Comparison of ENCODE assay signal across 8 cellular contexts in the genomic region with DNA sequence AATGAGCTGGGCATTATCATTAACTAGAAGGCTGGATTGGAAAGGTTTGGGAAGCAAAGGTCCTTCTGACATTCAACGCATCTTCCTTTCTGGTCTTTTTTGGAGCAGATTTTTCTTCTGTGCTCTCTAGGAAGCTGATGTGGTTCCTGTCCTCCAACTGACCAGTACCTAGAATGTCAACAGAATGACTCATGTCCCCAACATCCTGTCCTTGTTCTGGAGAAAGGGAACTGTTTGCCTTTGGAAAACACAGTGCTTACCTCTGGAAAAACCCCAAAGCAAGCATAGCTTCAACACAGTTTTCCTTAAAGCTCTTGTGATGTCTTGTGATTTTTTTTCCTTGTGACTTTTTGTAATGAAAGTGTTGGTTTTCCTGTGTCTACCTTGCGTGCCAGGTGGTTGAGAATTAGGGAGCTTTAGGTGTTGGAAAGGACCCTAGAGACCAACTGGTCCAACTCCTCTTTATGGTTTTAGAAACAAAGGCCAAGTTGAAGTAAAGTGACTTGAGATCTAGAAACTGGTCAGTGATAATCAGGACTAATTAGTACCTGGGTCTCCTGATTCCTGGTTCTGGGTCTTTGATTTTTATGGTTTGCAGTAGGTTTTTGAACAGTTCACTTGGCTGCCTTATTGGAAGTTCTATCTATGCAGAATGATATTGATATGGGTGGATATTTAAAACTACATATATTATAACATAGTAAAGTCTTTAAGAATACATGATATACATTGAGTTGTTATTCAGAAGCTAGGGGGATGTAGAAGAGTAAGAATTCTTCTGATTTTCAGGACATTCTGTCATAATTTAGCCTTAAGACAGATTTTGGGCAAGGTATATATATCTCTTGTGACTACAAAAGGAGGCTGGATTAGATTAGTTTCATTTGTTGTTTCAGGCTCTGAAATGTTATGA.
DNase-seq lines count a peak whose midpoint lies in the region; ATAC-seq and TF ChIP-seq lines count a peak whose summit lies in the region.

No MANE protein-coding gene starts in this region.

- no TSS peak for BruUV-seq in PC-9 (replicated peaks; lab: Mats Ljungman, UMichigan)

- 72% methylated on average over 2 of the region's 2 CpGs for WGBS in right cardiac atrium

- peaks cover 23% of the 10 kb centered on the region for H3F3A ChIP-seq in PC-9 (ENCODE audit: insufficient read depth, low read depth)

- peaks cover 4% of the 10 kb centered on the region for H3K36me3 Mint-ChIP-seq in type B pancreatic cell

- H3K9me2 ChIP-seq in PC-9 (ENCODE audit: insufficient read depth) = no peaks in the 10 kb centered on the region

- H3K27ac ChIP-seq in PC-9 (peak overlapping the region; percentile 78), right cardiac atrium (ENCODE audit: low read length) (peak overlapping the region; percentile 74)
- H3K27ac ChIP-seq in effector memory CD4-positive, alpha-beta T cell (ENCODE audit: insufficient read depth, low read length, poor library complexity, severe bottlenecking) = no peak overlapping the region

- H3K27me3 Mint-ChIP-seq in type B pancreatic cell = no peaks in the 10 kb centered on the region

- intact Hi-C loops in PC-9 (cut with micrococcal nuclease; ENCODE audit: unreplicated experiment) (loop anchor here (5.0 to 10.0 kb wide), 3 partner anchors 68 to 213 kb away; a partner anchor contains a TSS), right cardiac atrium (cut with DNase I) (no loop called here)

- POLR2A ChIA-PET in PC-9 (lab: Charles Lee; ENCODE audit: unreplicated experiment) = interaction anchor here (0.6 to 0.7 kb wide), 2 partner anchors 16 to 291 kb away, joined by 3 read pairs; no protein-coding TSS in a partner anchor

- no peaks in the 10 kb centered on the region for H3K9me3 Mint-ChIP-seq in type B pancreatic cell

- TF ChIP-seq CTCF in PC-9 (conservative IDR thresholded peaks at IDR 0.05) (no peak), type B pancreatic cell (conservative IDR thresholded peaks at IDR 0.05) (no peak)

- H3K27me3 ChIP-seq in PC-9 (ENCODE audit: insufficient read depth, low read depth) = no peaks in the 10 kb centered on the region
- no peaks in the 10 kb centered on the region for H3K27me3 ChIP-seq in right cardiac atrium (ENCODE audit: control insufficient read depth, insufficient read depth)
- no peaks in the 10 kb centered on the region for H3K27me3 ChIP-seq in effector memory CD4-positive, alpha-beta T cell (replicated peaks; ENCODE audit: control insufficient read depth, insufficient read depth, low read length, poor library complexity, severe bottlenecking)

- H3K79me2 ChIP-seq in PC-9 (ENCODE audit: low read depth) = peaks cover 93% of the 10 kb centered on the region

- H3K4me3 ChIP-seq in PC-9 (no peak overlapping the region), right cardiac atrium (ENCODE audit: low read length) (no peak overlapping the region)
- no peak overlapping the region for H3K4me3 ChIP-seq in effector memory CD4-positive, alpha-beta T cell (ENCODE audit: insufficient read depth, low read depth, low read length, poor library complexity, severe bottlenecking)

- H3K4me1 Mint-ChIP-seq in type B pancreatic cell (ENCODE audit: unreplicated experiment) = peaks cover 63% of the 10 kb centered on the region

- peak; percentile 53 to 89 for ATAC-seq in right cardiac atrium

- H3K4me3 Mint-ChIP-seq in type B pancreatic cell = no peak overlapping the region

- H3K4me2 ChIP-seq in PC-9 = peak overlapping the region; percentile 51

- no peak overlapping the region for H2AFZ ChIP-seq in PC-9

- H3K4me1 ChIP-seq in PC-9 (replicated peaks; ENCODE audit: insufficient read depth) (peaks cover 61% of the 10 kb centered on the region), right cardiac atrium (ENCODE audit: control insufficient read depth, insufficient read depth, low read length) (peaks cover 4% of the 10 kb centered on the region)
- no peaks in the 10 kb centered on the region for H3K4me1 ChIP-seq in effector memory CD4-positive, alpha-beta T cell (ENCODE audit: control insufficient read depth, insufficient read depth, low read length, poor library complexity, severe bottlenecking)

- DNase-seq in NCI-H2029 (lab: John Stamatoyannopoulos, UW) (peak; percentile 60), NCI-H2029 treated with DMSO at 0.1 percent for 48 hours (lab: John Stamatoyannopoulos, UW) (no peak), PC-9 (peak; percentile 37 to 85), right cardiac atrium (no peak), type B pancreatic cell (ENCODE audit: extremely low spot score, unreplicated experiment) (no peak), NOMO-1 treated with dmso at 0.1 percent for 144 hours (lab: John Stamatoyannopoulos, UW; ENCODE audit: unreplicated experiment) (no peak), middle frontal gyrus (ENCODE audit: extremely low spot score, low spot score) (no peak)
- no peak for DNase-seq in effector memory CD4-positive, alpha-beta T cell

- no peaks in the 10 kb centered on the region for H3K36me3 ChIP-seq in PC-9 (ENCODE audit: low read depth)
- no peaks in the 10 kb centered on the region for H3K36me3 ChIP-seq in effector memory CD4-positive, alpha-beta T cell (ENCODE audit: control insufficient read depth, insufficient read depth, low read length)

- H3K9me3 ChIP-seq in PC-9 (ENCODE audit: insufficient read depth, low read depth) (no peaks in the 10 kb centered on the region; the same call in 1 of the 2 replicates), right cardiac atrium (ENCODE audit: control insufficient read depth, low read length) (no peaks in the 10 kb centered on the region)
- H3K9me3 ChIP-seq in effector memory CD4-positive, alpha-beta T cell (ENCODE audit: control insufficient read depth, low read length) = no peaks in the 10 kb centered on the region

- no peaks in the 10 kb centered on the region for H4K20me1 ChIP-seq in PC-9 (ENCODE audit: insufficient read depth)

- H3K27ac Mint-ChIP-seq in type B pancreatic cell = peak overlapping the region; percentile 18

- CTCF ChIA-PET in PC-9 (lab: Charles Lee) = no interaction called here

Comparison
In these comparisons a context has a peak if more than half of its experiments do, and no peak if none do; other contexts are left out.
1. DNase-seq: peak in NCI-H2029 (single experiment) and PC-9 (2 of 2); none in NCI-H2029 treated with DMSO at 0.1 percent for 48 hours (single experiment), right cardiac atrium (0 of 3), type B pancreatic cell (single experiment), effector memory CD4-positive, alpha-beta T cell (0 of 3), NOMO-1 treated with dmso at 0.1 percent for 144 hours (single experiment) and middle frontal gyrus (single experiment).